In the genomic region with DNA sequence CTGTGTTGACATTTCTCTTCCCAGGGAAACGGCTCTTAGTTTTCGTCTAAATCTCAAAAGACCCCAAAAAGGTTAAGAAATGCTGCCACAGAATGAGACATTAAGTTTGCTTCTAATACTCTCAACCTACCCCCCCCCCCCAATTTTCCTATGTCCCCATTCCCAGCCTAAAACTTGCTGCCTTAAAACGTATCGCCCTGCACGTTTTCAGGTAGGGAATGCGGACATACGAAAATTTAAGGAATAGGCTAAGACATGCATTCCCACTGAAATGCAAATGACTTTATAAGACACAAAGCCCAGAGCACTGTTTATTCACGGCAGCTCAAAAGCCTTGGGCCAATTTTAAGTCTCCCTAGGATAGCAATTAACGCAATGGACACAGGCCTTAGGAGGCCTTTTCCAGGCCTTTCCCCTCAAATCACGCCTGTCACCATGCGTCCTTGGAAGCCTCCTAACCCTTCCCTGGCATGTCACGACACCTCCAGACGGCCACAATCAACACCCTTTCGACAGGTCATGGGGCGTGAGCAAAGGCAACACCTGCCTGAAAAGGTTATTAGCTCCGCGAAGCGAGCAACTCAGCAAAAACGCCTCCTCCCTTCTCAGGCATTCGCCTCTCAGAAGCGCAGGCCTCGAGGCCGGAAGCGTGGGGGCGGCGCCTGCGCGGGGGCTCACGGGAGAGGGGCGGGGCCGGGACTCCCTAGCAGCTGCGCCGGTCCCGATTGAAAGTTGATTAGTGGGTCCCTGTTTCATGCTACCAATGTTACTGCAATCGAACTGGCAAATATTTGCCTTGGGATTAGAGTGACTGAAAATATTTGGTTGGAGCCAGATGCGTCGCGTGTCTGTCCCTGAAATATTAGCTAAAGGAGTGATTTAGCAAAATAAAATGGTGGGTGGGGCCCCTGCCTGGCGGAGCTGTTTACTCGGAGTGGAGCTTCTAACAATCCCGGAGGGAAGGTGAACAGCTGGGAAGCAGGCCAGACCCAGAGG, we compare ENCODE assay signal across 11 cellular contexts. TPM values are rescaled to one million over a fixed set of nuclear protein-coding genes. Genes with fewer than 3 reads are reported as not detected.
DNase-seq lines count a peak whose midpoint lies in the region.
"Had no signal": no experiment of that assay in that cellular context is flagged by ENCODE, and none has a peak within 500 bp of the region (broad histone marks: within the 10 kb centered on the region; RNA-seq: fewer than 3 reads in every experiment).

No MANE protein-coding gene starts in this region.

- WGBS in mesendoderm (ENCODE audit: extremely low coverage, insufficient coverage, low lambda C conversion rate): no CpG with 5 or more reads among the region's 41 CpGs

- H3K9ac ChIP-seq in duodenal mucosa (ENCODE audit: low read depth in 1 of 2, low read length in 2 of 2) (no peak overlapping the region), mesendoderm (ENCODE audit: low read length) (peak overlapping the region; percentile 38)

- no peak overlapping the region for H3K27ac ChIP-seq in duodenal mucosa (ENCODE audit: low read depth, low read length)
- no peak overlapping the region for H3K27ac ChIP-seq in mesendoderm (ENCODE audit: low read depth, low read length)

- H2BK120ac ChIP-seq in mesendoderm (ENCODE audit: low read depth, low read length): no peak overlapping the region

- H3K79me1 ChIP-seq in mesendoderm (ENCODE audit: low read length): no peaks in the 10 kb centered on the region

- no peak overlapping the region for H3K18ac ChIP-seq in mesendoderm (ENCODE audit: low read length)

- DNase-seq in DMS 273 (lab: John Stamatoyannopoulos, UW; ENCODE audit: unreplicated experiment) (peak; percentile 95), NCI-H2081 (lab: John Stamatoyannopoulos, UW) (peak; percentile 74 to 79), mesendoderm (peak; percentile 79), HCEC 1CT (no peak), G401 (ENCODE audit: low spot score) (no peak), foreskin melanocyte (no peak)
- DNase-seq in activated naive CD4-positive, alpha-beta T cell treated with anti-CD3 and anti-CD28 coated beads, Interleukin-2, amount 50 U/mL, for 16 hours: no peak
- DNase-seq: activated B cell treated with CpG ODN at 0.5 μM for 24 hours; RPMI8226; stimulated activated CD8-positive, alpha-beta memory T cell treated with anti-CD3 and anti-CD28 coated beads, Interleukin-4, amount 100 ng/mL, for 48 hours had no signal

- in situ Hi-C loops in G401 (cut with HindIII; ENCODE audit: low sequenced_read_pairs): no loop called here

- H3K23ac ChIP-seq in mesendoderm (ENCODE audit: low read length): no peak overlapping the region

- H3K56ac ChIP-seq in mesendoderm (ENCODE audit: low read length): peak overlapping the region; percentile 86

- no peak overlapping the region for H2BK15ac ChIP-seq in mesendoderm (replicated peaks; ENCODE audit: low read depth)

- H4K8ac ChIP-seq in mesendoderm (ENCODE audit: low read depth, low read length): no peak overlapping the region

- no peak overlapping the region for H2AK5ac ChIP-seq in mesendoderm (ENCODE audit: low read length)

- H3K36me3 ChIP-seq in duodenal mucosa (ENCODE audit: control insufficient read depth in 1 of 2, insufficient read depth in 2 of 2, low read length in 2 of 2): no peaks in the 10 kb centered on the region
- no peaks in the 10 kb centered on the region for H3K36me3 ChIP-seq in mesendoderm (ENCODE audit: control insufficient read depth, insufficient read depth, low read length)

- H3K27me3 ChIP-seq in duodenal mucosa (ENCODE audit: control insufficient read depth in 1 of 2, insufficient read depth in 2 of 2, low read length in 2 of 2) (no peaks in the 10 kb centered on the region), mesendoderm (ENCODE audit: insufficient read depth, low read length, poor library complexity) (no peaks in the 10 kb centered on the region)

- no peak overlapping the region for H3K4me2 ChIP-seq in mesendoderm (ENCODE audit: low read length)

- H3K4me3 ChIP-seq in duodenal mucosa (ENCODE audit: low read depth in 1 of 2, low read length in 2 of 2): peak overlapping the region; percentile 65 to 66
- no peak overlapping the region for H3K4me3 ChIP-seq in mesendoderm (ENCODE audit: low read length)

- H2BK5ac ChIP-seq in mesendoderm (ENCODE audit: low read length): no peak overlapping the region

- no peaks in the 10 kb centered on the region for H3K9me3 ChIP-seq in duodenal mucosa (ENCODE audit: control insufficient read depth in 1 of 2, low read length in 2 of 2)

- H3K79me2 ChIP-seq in mesendoderm (ENCODE audit: control insufficient read depth, insufficient read depth, low read length): no peaks in the 10 kb centered on the region

- H3K4me1 ChIP-seq in duodenal mucosa (ENCODE audit: control insufficient read depth in 1 of 2, insufficient read depth in 2 of 2, low read length in 2 of 2) (peaks cover 0 to 2% of the 10 kb centered on the region in 2 donors), mesendoderm (ENCODE audit: control insufficient read depth, low read depth, low read length) (peaks cover 3% of the 10 kb centered on the region)

- H3K4ac ChIP-seq in mesendoderm (ENCODE audit: low read depth, low read length): no peak overlapping the region

- H4K5ac ChIP-seq in mesendoderm (ENCODE audit: low read length): no peak overlapping the region

RNA-seq across cellular contexts. Expression of gene GFI1, which starts 45.1 kb away (rescaled TPM):
- polyA plus RNA-seq in mesendoderm (2013, experiment 1 of 2): 0.08 TPM
- 0.13 TPM for polyA plus RNA-seq in mesendoderm (2013, experiment 2 of 2)
- total RNA-seq in G401 (2014; rRNA removed; shearing (Covaris generic)): 0.31 and 1.6 TPM in 2 replicates

Comparison
In these comparisons a context has a peak if more than half of its experiments do, and no peak if none do; other contexts are left out.
1. DNase-seq: peak in DMS 273 (single experiment), NCI-H2081 (2 of 2) and mesendoderm (single experiment); none in activated naive CD4-positive, alpha-beta T cell treated with anti-CD3 and anti-CD28 coated beads, Interleukin-2, amount 50 U/mL, for 16 hours (single experiment), HCEC 1CT (single experiment), G401 (single experiment) and foreskin melanocyte (single experiment).